Comparison of ENCODE assay signal across 9 cellular contexts in the genomic region with DNA sequence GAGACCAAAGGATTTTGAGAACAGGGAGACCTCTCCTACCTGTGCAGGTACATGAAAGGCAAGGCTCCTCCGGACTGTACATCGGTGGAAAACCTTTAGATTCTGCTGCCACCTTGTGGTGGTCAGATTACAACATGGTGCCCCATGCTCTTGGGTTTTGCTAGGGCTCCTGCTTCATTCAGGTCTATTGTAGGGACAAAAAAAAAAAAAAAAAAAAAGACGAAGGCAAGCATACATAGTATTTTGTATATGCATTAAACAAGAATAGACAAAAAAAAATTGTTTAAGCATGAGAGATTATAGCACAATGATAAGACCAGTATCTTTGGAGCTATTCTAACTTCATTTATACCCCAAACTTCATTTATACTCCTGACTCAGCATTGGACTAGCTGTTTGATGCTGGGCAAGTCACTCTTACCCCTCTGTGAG. TPM values are rescaled to one million over a fixed set of nuclear protein-coding genes. Genes with fewer than 3 reads are reported as not detected.
DNase-seq lines count a peak whose midpoint lies in the region; ATAC-seq lines count a peak whose summit lies in the region.
"Had no signal": no experiment of that assay in that cellular context is flagged by ENCODE, and none has a peak within 500 bp of the region (broad histone marks: within the 10 kb centered on the region; RNA-seq: fewer than 3 reads in every experiment).

No MANE protein-coding gene starts in this region.

- peak; percentile 56 for ATAC-seq in GM19455 (IDR thresholded peaks at IDR 0.05; ENCODE audit: unreplicated experiment)

- DNase-seq in COLO668 (lab: John Stamatoyannopoulos, UW; ENCODE audit: unreplicated experiment) (peak; percentile 60), KG1 (lab: John Stamatoyannopoulos, UW) (peak; percentile 44), SHP77 (lab: John Stamatoyannopoulos, UW) (peak; percentile 48 to 61), globus pallidus (ENCODE audit: low spot score) (peak; percentile 71), pulmonary artery endothelial cell (ENCODE audit: low read depth, low spot score) (peak; percentile 13), 8988T (no peak)
- DNase-seq in activated effector memory CD4-positive, alpha-beta T cell treated with anti-CD3 and anti-CD28 coated beads, Interleukin-2, amount 50 U/mL, for 16 hours, result peak; percentile 80

RNA-seq across cellular contexts. Expression of gene SPR, which starts 27.4 kb away (rescaled TPM):
- total RNA-seq in pulmonary artery endothelial cell, result 42.0 and 63.5 TPM in 2 replicates

RNA-seq across cellular contexts. Expression of gene EXOC6B, which starts 34.0 kb away (rescaled TPM):
- 24.1 and 43.5 TPM in 2 replicates for total RNA-seq in pulmonary artery endothelial cell

RNA-seq across cellular contexts. Expression of gene EMX1, which starts 57.5 kb away (rescaled TPM):
- total RNA-seq in pulmonary artery endothelial cell, result not detected in 2 replicates
- total RNA-seq: T-helper 1 cell treated with Interleukin-12 subunit alpha and Interleukin-12 subunit beta and Interleukin-4 antibody, amounts not matched to agents 30 ng/mL and 1 ng/mL, for 36 hours had no signal
